9 cellular contexts compared by ENCODE assay signal in genomic region chr16:588889-589657, GRCh38. TPM values are rescaled to one million over a fixed set of nuclear protein-coding genes. Genes with fewer than 3 reads are reported as not detected.
A peak's percentile ranks its signal among the peaks of the same experiment; 100 is the strongest.
DNase-seq lines count a peak whose midpoint lies in the region; ATAC-seq, FAIRE-seq and TF ChIP-seq lines count a peak whose summit lies in the region.
"Had no signal": no experiment of that assay in that cellular context is flagged by ENCODE, and none has a peak within 500 bp of the region (broad histone marks: within the 10 kb centered on the region; RNA-seq: fewer than 3 reads in every experiment).

No MANE protein-coding gene starts in this region.

- no peaks in the 10 kb centered on the region for H3K36me3 ChIP-seq in BE2C

- intact Hi-C loops in left colon (cut with DNase I, micrococcal nuclease) = no loop called here

- TF ChIP-seq CTCF in BE2C (IDR thresholded peaks at IDR 0.05; ENCODE audit: low read depth, low read length) = no peak
- no peak for TF ChIP-seq CTCF in choroid plexus epithelial cell (conservative IDR thresholded peaks at IDR 0.05; ENCODE audit: low read depth, low read length)

- ATAC-seq in HG03439 (IDR thresholded peaks at IDR 0.05; ENCODE audit: unreplicated experiment) (peak; percentile 77), left colon (peak; percentile 68)

- DNase-seq in BE2C (peak; percentile 97), GM19239 (ENCODE audit: insufficient read length, low spot score) (peak; percentile 88), NCI-H510A treated with DMSO at 0.1 percent for 48 hours (lab: John Stamatoyannopoulos, UW) (peak; percentile 71), choroid plexus epithelial cell (ENCODE audit: low read depth) (peak; percentile 97), left colon (peak; percentile 96 to 98)
- DNase-seq in activated CD4-positive, alpha-beta T cell treated with anti-CD3 and anti-CD28 coated beads for 4 hours = peak; percentile 98 to 99
- peak; percentile 91 to 99 (median 95) for DNase-seq in stimulated activated CD4-positive, alpha-beta T cell treated with anti-CD3 and anti-CD28 coated beads, Interleukin-1b, Interleukin-23, amount 100 ng/mL, for 24 hours (ENCODE audit: low read depth in 4 of 4, low spot score in 1 of 4)

- H3K4me1 ChIP-seq in BE2C = peaks cover 5% of the 10 kb centered on the region

- peak overlapping the region; percentile 89 for H3K4me3 ChIP-seq in BE2C (ENCODE audit: low read depth, low read length)
- peak overlapping the region; percentile 93 for H3K4me3 ChIP-seq in choroid plexus epithelial cell (ENCODE audit: low read depth, low read length)

- no peak for FAIRE-seq in GM19239 (lab: Jason Lieb, UNC)

- H3K27me3 ChIP-seq in BE2C = no peaks in the 10 kb centered on the region

- H3K9me3 ChIP-seq in BE2C = no peaks in the 10 kb centered on the region

RNA-seq across cellular contexts. Expression of gene RAB40C, which starts 0.8 kb away (rescaled TPM):
- polyA plus RNA-seq in BE2C (2012; ENCODE audit: insufficient read depth, insufficient read length, low read depth) = 21.3 TPM
- 10 to 100 TPM; 38.2 to 43.4 TPM for total RNA-seq in left colon

RNA-seq across cellular contexts. Expression of gene PIGQ, which starts 19.3 kb away (rescaled TPM):
- polyA plus RNA-seq in BE2C (2012; ENCODE audit: insufficient read depth, insufficient read length, low read depth) = 116 TPM
- total RNA-seq in left colon = 10 to 100 TPM; 37.6 to 39.5 TPM

RNA-seq across cellular contexts. Expression of gene NHLRC4, which starts 22.3 kb away (rescaled TPM):
- 13.5 TPM for polyA plus RNA-seq in BE2C (2012; ENCODE audit: insufficient read depth, insufficient read length, low read depth)
- under 1 TPM in 1 of 2 donors, not detected in 1; 0.36 TPM for total RNA-seq in left colon

RNA-seq across cellular contexts. Expression of gene PRR35, which starts 28.9 kb away (rescaled TPM):
- 0.91 TPM for polyA plus RNA-seq in BE2C (2012; ENCODE audit: insufficient read depth, insufficient read length, low read depth)
- total RNA-seq in left colon = not detected
- total RNA-seq: activated CD8-positive, alpha-beta memory T cell treated with anti-CD3 and anti-CD28 coated beads for 36 hours had no signal

RNA-seq across cellular contexts. Expression of gene WFIKKN1, which starts 41.7 kb away (rescaled TPM):
- 1.3 TPM for polyA plus RNA-seq in BE2C (2012; ENCODE audit: insufficient read depth, insufficient read length, low read depth)
- 1 to 10 TPM in 1 of 2 donors, under 1 TPM in 1; 0.64 to 3.6 TPM for total RNA-seq in left colon

Comparison
In these comparisons a context has a peak if more than half of its experiments do, and no peak if none do; other contexts are left out.
1. Peak in every context shown above with its lines: DNase-seq, ATAC-seq and H3K4me3 ChIP-seq.